8 cellular contexts compared by ENCODE assay signal in the genomic region with DNA sequence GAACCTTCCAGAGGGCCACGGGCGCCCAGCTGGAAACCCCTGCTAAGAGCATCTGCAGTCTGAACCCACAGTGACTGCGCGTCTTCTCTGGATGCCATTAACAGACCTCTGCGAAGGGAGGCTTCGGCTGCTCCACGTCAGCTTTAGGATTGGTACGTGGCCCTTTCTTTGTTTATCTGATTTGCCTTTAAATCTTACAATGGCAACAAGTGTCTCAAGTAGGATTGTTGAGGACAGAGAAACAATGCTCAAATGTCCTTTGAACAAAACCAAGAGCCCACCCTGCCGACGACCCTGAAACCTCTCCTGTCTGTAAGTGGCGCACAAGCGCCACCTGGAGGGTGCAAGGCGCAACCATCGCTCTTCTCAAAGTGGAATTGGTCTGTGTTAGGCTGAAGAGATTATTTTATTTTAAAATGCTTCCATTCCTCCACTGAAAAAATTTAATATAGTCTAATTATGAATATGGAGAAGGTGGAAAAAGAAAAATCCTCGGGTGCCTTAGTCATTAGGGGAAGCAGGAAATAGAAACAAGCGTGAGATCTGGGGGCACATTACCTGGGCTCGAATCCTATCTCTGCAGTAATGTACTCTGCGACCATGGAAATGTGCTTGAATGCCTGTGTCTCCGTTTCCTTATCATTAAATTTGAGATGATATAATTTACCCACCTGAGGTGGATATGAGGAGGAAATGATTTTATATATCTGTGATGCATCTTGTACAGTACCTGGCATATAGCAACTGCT.
DNase-seq lines count a peak whose midpoint lies in the region; ATAC-seq and TF ChIP-seq lines count a peak whose summit lies in the region.

No MANE protein-coding gene starts in this region.

- in situ Hi-C loops in brain microvascular endothelial cell (cut with HindIII; ENCODE audit: low pct_ligation_motif_present, low sequenced_read_pairs), result no loop called here

- H3K27me3 Mint-ChIP-seq in activated T-helper 1 cell treated with anti-CD3 and anti-CD28 coated beads, Interleukin-12 subunit alpha, Interleukin-12 subunit beta, Interleukin-2, Interleukin-4 antibody, amounts not matched to agents 30 ng/mL and 10 ng/mL and 1 ng/mL, durations not matched to agents 14 hours and 24 hours and 36 hours (ENCODE audit: insufficient read depth), result peaks cover 9% of the 10 kb centered on the region

- no peak overlapping the region for H3K27ac Mint-ChIP-seq in activated T-helper 1 cell treated with anti-CD3 and anti-CD28 coated beads, Interleukin-12 subunit alpha, Interleukin-12 subunit beta, Interleukin-2, Interleukin-4 antibody, amounts not matched to agents 30 ng/mL and 10 ng/mL and 1 ng/mL, durations not matched to agents 14 hours and 24 hours and 36 hours

- peaks cover 0 to 49% (median 18%) of the 10 kb centered on the region in 6 donors for H3K4me1 ChIP-seq in spleen

- no peaks in the 10 kb centered on the region for H3K9me3 Mint-ChIP-seq in activated T-helper 1 cell treated with anti-CD3 and anti-CD28 coated beads, Interleukin-12 subunit alpha, Interleukin-12 subunit beta, Interleukin-2, Interleukin-4 antibody, amounts not matched to agents 30 ng/mL and 10 ng/mL and 1 ng/mL, durations not matched to agents 14 hours and 24 hours and 36 hours

- DNase-seq in activated T-helper 1 cell treated with Interleukin-2 at 50 U/mL for 16 hours (ENCODE audit: low read depth) (peak; percentile 3), RKO (ENCODE audit: low spot score) (peak; percentile 19), brain microvascular endothelial cell (peak; percentile 46), islet precursor cell (peak; percentile 72), spleen (peak; percentile 79)
- DNase-seq in activated T-helper 1 cell treated with anti-CD3 and anti-CD28 coated beads, Interleukin-12 subunit alpha, Interleukin-12 subunit beta, Interleukin-2, Interleukin-4 antibody, amounts not matched to agents 30 ng/mL and 10 ng/mL and 1 ng/mL, durations not matched to agents 14 hours and 24 hours and 36 hours (ENCODE audit: low spot score), result no peak

- no peak overlapping the region for H3K4me3 Mint-ChIP-seq in activated T-helper 1 cell treated with anti-CD3 and anti-CD28 coated beads, Interleukin-12 subunit alpha, Interleukin-12 subunit beta, Interleukin-2, Interleukin-4 antibody, amounts not matched to agents 30 ng/mL and 10 ng/mL and 1 ng/mL, durations not matched to agents 14 hours and 24 hours and 36 hours

- H3K4me1 Mint-ChIP-seq in activated T-helper 1 cell treated with anti-CD3 and anti-CD28 coated beads, Interleukin-12 subunit alpha, Interleukin-12 subunit beta, Interleukin-2, Interleukin-4 antibody, amounts not matched to agents 30 ng/mL and 10 ng/mL and 1 ng/mL, durations not matched to agents 14 hours and 24 hours and 36 hours (ENCODE audit: low read depth), result peaks cover 5% of the 10 kb centered on the region

- H3K36me3 ChIP-seq in brain microvascular endothelial cell (replicated peaks) (no peaks in the 10 kb centered on the region), spleen (no peaks in the 10 kb centered on the region)

- H3K27me3 ChIP-seq in brain microvascular endothelial cell (replicated peaks), result no peaks in the 10 kb centered on the region
- H3K27me3 ChIP-seq in spleen (replicated peaks in 1 of 7), result peaks cover 0 to 7% (median 0%) of the 10 kb centered on the region in 7 donors

- intact Hi-C loops in activated T-helper 1 cell treated with anti-CD3 and anti-CD28 coated beads, Interleukin-12 subunit alpha, Interleukin-12 subunit beta, Interleukin-2, Interleukin-4 antibody, amounts not matched to agents 30 ng/mL and 10 ng/mL and 1 ng/mL, durations not matched to agents 14 hours and 24 hours and 36 hours (cut with micrococcal nuclease), result loop anchor here (1.0 to 2.0 kb wide), 2 partner anchors 130 to 819 kb away; no protein-coding TSS in a partner anchor
- intact Hi-C loops in spleen (cut with DNase I; ENCODE audit: low total_unique reads), result loop anchor here (5.0 kb wide), 1 partner anchor 133 kb away; no protein-coding TSS in a partner anchor

- H3K27ac ChIP-seq in brain microvascular endothelial cell, result peak overlapping the region; percentile 38
- H3K27ac ChIP-seq in spleen, result peak overlapping the region in 7 of 8 donors; percentile 53 to 79 (median 74)

- ATAC-seq in HG03432 (IDR thresholded peaks at IDR 0.05; ENCODE audit: unreplicated experiment), result peak; percentile 75
- ATAC-seq in activated CD4-positive, CD25-positive, alpha-beta regulatory T cell treated with anti-CD3 and anti-CD28 coated beads, Interleukin-2, amount 50 U/mL, for 24 hours, result no peak

- H3K9me3 ChIP-seq in spleen, result no peaks in the 10 kb centered on the region

- TF ChIP-seq CTCF in brain microvascular endothelial cell (IDR thresholded peaks at IDR 0.05; ENCODE audit: low read depth, low read length, missing control alignments) (peak; percentile 99), spleen (IDR thresholded peaks at IDR 0.05 in 8 of 11, conservative IDR thresholded peaks at IDR 0.05 in 3 of 11) (peak; percentile 31 to 81 (median 75))

- H3K36me3 Mint-ChIP-seq in activated T-helper 1 cell treated with anti-CD3 and anti-CD28 coated beads, Interleukin-12 subunit alpha, Interleukin-12 subunit beta, Interleukin-2, Interleukin-4 antibody, amounts not matched to agents 30 ng/mL and 10 ng/mL and 1 ng/mL, durations not matched to agents 14 hours and 24 hours and 36 hours (ENCODE audit: low read depth), result no peaks in the 10 kb centered on the region

- TF ChIP-seq POLR2A in spleen (IDR thresholded peaks at IDR 0.05), result no peak

- WGBS in spleen, 5 donors, result 16 to 27% (median 24%) methylated on average over 19 of the region's 19 CpGs

- peak overlapping the region; percentile 51 for H3K4me3 ChIP-seq in brain microvascular endothelial cell (ENCODE audit: low read depth, low read length)
- H3K4me3 ChIP-seq in spleen, result peak overlapping the region in 3 of 8 donors; percentile 10 to 46 (median 10)
